ENCODE assay signal across 1 cellular context in genomic region chr7:150369740-150370501, GRCh38.
TF ChIP-seq lines count a peak whose summit lies in the region.

No MANE protein-coding gene starts in this region.

TF ChIP-seq in IMR-90, 13 proteins besides CTCF, POLR2A, EP300 and RAD21 (continued from another document):
- TF ChIP-seq MAFK (IDR thresholded peaks at IDR 0.05; ENCODE audit: low read depth, low read length), result no peak
- TF ChIP-seq USF2 (IDR thresholded peaks at IDR 0.05; ENCODE audit: low read depth, low read length), result no peak
- no peak for TF ChIP-seq RFX5 (IDR thresholded peaks at IDR 0.05; ENCODE audit: low read depth, low read length)
- TF ChIP-seq BHLHE40 (IDR thresholded peaks at IDR 0.05; ENCODE audit: low read depth, low read length), result no peak
- TF ChIP-seq FOS (IDR thresholded peaks at IDR 0.05; ENCODE audit: low read depth, low read length), result no peak
- no peak for TF ChIP-seq MXI1 (IDR thresholded peaks at IDR 0.05; ENCODE audit: borderline replicate concordance, low read depth, low read length)
- no peak for TF ChIP-seq SMC3 (IDR thresholded peaks at IDR 0.05; ENCODE audit: low read depth, low read length)
- TF ChIP-seq NFE2L2 (IDR thresholded peaks at IDR 0.05; ENCODE audit: low read depth, low read length), result no peak
- no peak for TF ChIP-seq CEBPB (IDR thresholded peaks at IDR 0.05; ENCODE audit: low read depth, low read length)
